Comparison of ENCODE assay signal across 11 cellular contexts in the genomic region with DNA sequence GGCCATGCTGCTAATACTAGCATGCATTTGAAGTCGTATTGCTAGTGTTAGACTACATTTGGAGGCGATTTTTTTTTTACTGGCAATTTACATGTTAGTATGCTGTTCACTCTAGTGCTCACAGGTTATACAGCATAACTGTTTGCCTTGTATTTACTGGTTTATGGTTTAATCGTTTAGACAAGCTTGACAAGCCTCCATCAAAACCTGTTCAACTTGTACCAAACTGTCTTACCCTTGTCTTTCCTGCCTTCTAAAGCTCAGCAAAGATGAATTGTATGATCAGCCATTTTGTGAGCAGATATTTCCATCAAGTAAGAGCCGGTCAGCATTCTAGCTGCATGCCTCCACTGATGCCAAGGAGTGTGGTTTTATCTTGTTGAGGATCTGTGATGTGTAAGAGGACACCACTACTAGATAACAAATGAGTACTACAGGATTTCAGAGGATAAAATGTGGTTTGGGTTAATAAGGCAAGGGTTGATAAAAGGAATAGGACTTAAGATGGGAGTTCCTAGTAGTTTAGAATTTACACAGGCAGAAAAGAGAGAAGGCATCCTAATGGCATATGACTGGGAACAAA.
A peak's percentile ranks its signal among the peaks of the same experiment; 100 is the strongest.
DNase-seq lines count a peak whose midpoint lies in the region; ATAC-seq and TF ChIP-seq lines count a peak whose summit lies in the region.
"Had no signal": no experiment of that assay in that cellular context is flagged by ENCODE, and none has a peak within 500 bp of the region (broad histone marks: within the 10 kb centered on the region; RNA-seq: fewer than 3 reads in every experiment).

No MANE protein-coding gene starts in this region.

- DNase-seq in GM23248 = peak; percentile 81
- DNase-seq in fibroblast of lung (ENCODE audit: low read depth in 2 of 2) = peak; percentile 74 to 86
- no peak for DNase-seq in G401 (ENCODE audit: low spot score)
- DNase-seq: activated naive CD8-positive, alpha-beta T cell treated with anti-CD3 and anti-CD28 coated beads, Interleukin-2, amount 10 ng/mL, durations not matched to agents 7 days and 5 days; head of caudate nucleus; natural killer cell; NCI-H69 had no signal

- H3K9me3 ChIP-seq in GM23248 (ENCODE audit: low read depth) = no peaks in the 10 kb centered on the region
- no peaks in the 10 kb centered on the region for H3K9me3 ChIP-seq in fibroblast of lung (ENCODE audit: control insufficient read depth, insufficient read depth, low read depth, low read length)

- no peaks in the 10 kb centered on the region for H4K20me1 ChIP-seq in GM23248 (ENCODE audit: insufficient read depth)
- no peaks in the 10 kb centered on the region for H4K20me1 ChIP-seq in fibroblast of lung (ENCODE audit: control insufficient read depth, extremely low read depth, insufficient read depth, low read length)

- H3K4me2 ChIP-seq in GM23248 (ENCODE audit: unreplicated experiment) (peak overlapping the region; percentile 28), fibroblast of lung (ENCODE audit: extremely low read depth, insufficient read depth, low read length) (peak overlapping the region; percentile 58)

- peaks cover 59% of the 10 kb centered on the region for H3F3A ChIP-seq in GM23248 (ENCODE audit: insufficient read depth)

- H3K27ac ChIP-seq in GM23248 (peak overlapping the region; percentile 91), fibroblast of lung (ENCODE audit: insufficient read depth, low read length) (peak overlapping the region; percentile 90), skin epidermis (peak overlapping the region in 18 of 21 experiments; percentile 3 to 86 (median 64))

- WGBS in GM23248 (ENCODE audit: low coverage in 1 of 2, low lambda C conversion rate in 2 of 2, missing lambda C conversion rate in 2 of 2), 2 experiments = 25 to 29% methylated on average over 4 of the region's 4 CpGs

- H3K79me2 ChIP-seq in GM23248 (ENCODE audit: insufficient read depth) (peaks cover 80% of the 10 kb centered on the region), fibroblast of lung (ENCODE audit: control insufficient read depth, insufficient read depth, low read length) (peaks cover 35% of the 10 kb centered on the region)

- no peaks in the 10 kb centered on the region for H3K9me2 ChIP-seq in GM23248 (ENCODE audit: insufficient read depth)

- H3K27me3 ChIP-seq in GM23248 (replicated peaks; ENCODE audit: insufficient read depth) = no peaks in the 10 kb centered on the region
- no peaks in the 10 kb centered on the region for H3K27me3 ChIP-seq in fibroblast of lung (ENCODE audit: control insufficient read depth, insufficient read depth, low read length)

- H3K9ac ChIP-seq in GM23248 (peak overlapping the region; percentile 42; the same call in 1 of the 2 replicates), fibroblast of lung (ENCODE audit: insufficient read depth, low read length) (no peak overlapping the region)

- H3K36me3 ChIP-seq in GM23248 (ENCODE audit: low read depth) = peaks cover 8% of the 10 kb centered on the region; the same call in 1 of the 2 replicates
- H3K36me3 ChIP-seq in fibroblast of lung (ENCODE audit: control insufficient read depth, insufficient read depth, low read length) = peaks cover 6% of the 10 kb centered on the region

- H2AFZ ChIP-seq in GM23248 (no peak overlapping the region), fibroblast of lung (ENCODE audit: low read length) (no peak overlapping the region)

- TF ChIP-seq CTCF in fibroblast of lung (conservative IDR thresholded peaks at IDR 0.05 in 1 of 2, IDR thresholded peaks at IDR 0.05 in 1 of 2; ENCODE audit: low read depth in 1 of 2, low read length in 2 of 2) = no peak

- H3K4me1 ChIP-seq in GM23248 (ENCODE audit: insufficient read depth) = peaks cover 57% of the 10 kb centered on the region
- H3K4me1 ChIP-seq in fibroblast of lung (ENCODE audit: control insufficient read depth, extremely low read depth, insufficient read depth, low read length) = peaks cover 26% of the 10 kb centered on the region

- no peak overlapping the region for H3K4me3 ChIP-seq in GM23248
- no peak overlapping the region for H3K4me3 ChIP-seq in fibroblast of lung (replicated peaks in 1 of 4; ENCODE audit: control extremely low read depth in 1 of 4, insufficient read depth in 1 of 4, low read depth in 3 of 4, low read length in 4 of 4)
- H3K4me3 ChIP-seq in skin epidermis = no peak overlapping the region

- in situ Hi-C loops in GM23248 (cut with MboI) (no loop called here), G401 (cut with HindIII; ENCODE audit: low sequenced_read_pairs) (no loop called here)

- ATAC-seq in SK-N-SH treated with all-trans-retinoic acid at 6 μM for 48 hours = peak; percentile 77
- ATAC-seq in HG03175 (IDR thresholded peaks at IDR 0.05; ENCODE audit: unreplicated experiment) = no peak
- ATAC-seq in HG03521 (IDR thresholded peaks at IDR 0.05; ENCODE audit: unreplicated experiment) = no peak
- ATAC-seq: natural killer cell had no signal

TF ChIP-seq in SK-N-SH treated with all-trans-retinoic acid at 6 μM for 48 hours, 23 proteins besides CTCF, POLR2A, EP300 and RAD21 (continues in another document):
- TF ChIP-seq, protein P1, sequence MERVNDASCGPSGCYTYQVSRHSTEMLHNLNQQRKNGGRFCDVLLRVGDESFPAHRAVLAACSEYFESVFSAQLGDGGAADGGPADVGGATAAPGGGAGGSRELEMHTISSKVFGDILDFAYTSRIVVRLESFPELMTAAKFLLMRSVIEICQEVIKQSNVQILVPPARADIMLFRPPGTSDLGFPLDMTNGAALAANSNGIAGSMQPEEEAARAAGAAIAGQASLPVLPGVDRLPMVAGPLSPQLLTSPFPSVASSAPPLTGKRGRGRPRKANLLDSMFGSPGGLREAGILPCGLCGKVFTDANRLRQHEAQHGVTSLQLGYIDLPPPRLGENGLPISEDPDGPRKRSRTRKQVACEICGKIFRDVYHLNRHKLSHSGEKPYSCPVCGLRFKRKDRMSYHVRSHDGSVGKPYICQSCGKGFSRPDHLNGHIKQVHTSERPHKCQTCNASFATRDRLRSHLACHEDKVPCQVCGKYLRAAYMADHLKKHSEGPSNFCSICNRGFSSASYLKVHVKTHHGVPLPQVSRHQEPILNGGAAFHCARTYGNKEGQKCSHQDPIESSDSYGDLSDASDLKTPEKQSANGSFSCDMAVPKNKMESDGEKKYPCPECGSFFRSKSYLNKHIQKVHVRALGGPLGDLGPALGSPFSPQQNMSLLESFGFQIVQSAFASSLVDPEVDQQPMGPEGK (CRISPR knock-in tag; IDR thresholded peaks at IDR 0.05; ENCODE audit: borderline replicate concordance) = no peak
- no peak for TF ChIP-seq TOX (CRISPR knock-in tag; IDR thresholded peaks at IDR 0.05; ENCODE audit: borderline replicate concordance)
- no peak for TF ChIP-seq BACH2 (CRISPR knock-in tag; IDR thresholded peaks at IDR 0.05; ENCODE audit: borderline replicate concordance)
- TF ChIP-seq ZNF8 (CRISPR knock-in tag; IDR thresholded peaks at IDR 0.05) = no peak
- TF ChIP-seq ZFP3 (CRISPR knock-in tag; IDR thresholded peaks at IDR 0.05) = no peak
- TF ChIP-seq, protein P2, sequence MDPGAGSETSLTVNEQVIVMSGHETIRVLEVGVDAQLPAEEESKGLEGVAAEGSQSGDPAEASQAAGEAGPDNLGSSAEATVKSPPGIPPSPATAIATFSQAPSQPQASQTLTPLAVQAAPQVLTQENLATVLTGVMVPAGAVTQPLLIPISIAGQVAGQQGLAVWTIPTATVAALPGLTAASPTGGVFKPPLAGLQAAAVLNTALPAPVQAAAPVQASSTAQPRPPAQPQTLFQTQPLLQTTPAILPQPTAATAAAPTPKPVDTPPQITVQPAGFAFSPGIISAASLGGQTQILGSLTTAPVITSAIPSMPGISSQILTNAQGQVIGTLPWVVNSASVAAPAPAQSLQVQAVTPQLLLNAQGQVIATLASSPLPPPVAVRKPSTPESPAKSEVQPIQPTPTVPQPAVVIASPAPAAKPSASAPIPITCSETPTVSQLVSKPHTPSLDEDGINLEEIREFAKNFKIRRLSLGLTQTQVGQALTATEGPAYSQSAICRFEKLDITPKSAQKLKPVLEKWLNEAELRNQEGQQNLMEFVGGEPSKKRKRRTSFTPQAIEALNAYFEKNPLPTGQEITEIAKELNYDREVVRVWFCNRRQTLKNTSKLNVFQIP (CRISPR knock-in tag; IDR thresholded peaks at IDR 0.05; ENCODE audit: borderline replicate concordance, low read depth) = no peak
- no peak for TF ChIP-seq CSDC2 (CRISPR knock-in tag; IDR thresholded peaks at IDR 0.05)
- TF ChIP-seq PPARA (CRISPR knock-in tag; IDR thresholded peaks at IDR 0.05; ENCODE audit: borderline replicate concordance) = no peak
- TF ChIP-seq ISL1 (CRISPR knock-in tag; IDR thresholded peaks at IDR 0.05) = no peak
- no peak for TF ChIP-seq ARNTL (CRISPR knock-in tag; IDR thresholded peaks at IDR 0.05; ENCODE audit: borderline replicate concordance, low read depth)
- TF ChIP-seq, protein P3, sequence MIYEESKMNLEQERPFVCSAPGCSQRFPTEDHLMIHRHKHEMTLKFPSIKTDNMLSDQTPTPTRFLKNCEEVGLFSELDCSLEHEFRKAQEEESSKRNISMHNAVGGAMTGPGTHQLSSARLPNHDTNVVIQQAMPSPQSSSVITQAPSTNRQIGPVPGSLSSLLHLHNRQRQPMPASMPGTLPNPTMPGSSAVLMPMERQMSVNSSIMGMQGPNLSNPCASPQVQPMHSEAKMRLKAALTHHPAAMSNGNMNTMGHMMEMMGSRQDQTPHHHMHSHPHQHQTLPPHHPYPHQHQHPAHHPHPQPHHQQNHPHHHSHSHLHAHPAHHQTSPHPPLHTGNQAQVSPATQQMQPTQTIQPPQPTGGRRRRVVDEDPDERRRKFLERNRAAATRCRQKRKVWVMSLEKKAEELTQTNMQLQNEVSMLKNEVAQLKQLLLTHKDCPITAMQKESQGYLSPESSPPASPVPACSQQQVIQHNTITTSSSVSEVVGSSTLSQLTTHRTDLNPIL (CRISPR knock-in tag; IDR thresholded peaks at IDR 0.05; ENCODE audit: low read depth) = no peak
- no peak; the same call in 1 of the 2 replicates for TF ChIP-seq TCF4 (CRISPR knock-in tag; IDR thresholded peaks at IDR 0.05; ENCODE audit: borderline replicate concordance)
- TF ChIP-seq, protein P4, sequence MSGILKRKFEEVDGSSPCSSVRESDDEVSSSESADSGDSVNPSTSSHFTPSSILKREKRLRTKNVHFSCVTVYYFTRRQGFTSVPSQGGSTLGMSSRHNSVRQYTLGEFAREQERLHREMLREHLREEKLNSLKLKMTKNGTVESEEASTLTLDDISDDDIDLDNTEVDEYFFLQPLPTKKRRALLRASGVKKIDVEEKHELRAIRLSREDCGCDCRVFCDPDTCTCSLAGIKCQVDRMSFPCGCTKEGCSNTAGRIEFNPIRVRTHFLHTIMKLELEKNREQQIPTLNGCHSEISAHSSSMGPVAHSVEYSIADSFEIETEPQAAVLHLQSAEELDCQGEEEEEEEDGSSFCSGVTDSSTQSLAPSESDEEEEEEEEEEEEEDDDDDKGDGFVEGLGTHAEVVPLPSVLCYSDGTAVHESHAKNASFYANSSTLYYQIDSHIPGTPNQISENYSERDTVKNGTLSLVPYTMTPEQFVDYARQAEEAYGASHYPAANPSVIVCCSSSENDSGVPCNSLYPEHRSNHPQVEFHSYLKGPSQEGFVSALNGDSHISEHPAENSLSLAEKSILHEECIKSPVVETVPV (CRISPR knock-in tag; IDR thresholded peaks at IDR 0.05) = no peak
- TF ChIP-seq OSR1 (CRISPR knock-in tag; IDR thresholded peaks at IDR 0.05) = no peak
- TF ChIP-seq RARB (CRISPR knock-in tag; IDR thresholded peaks at IDR 0.05) = no peak
